Comparison of ENCODE assay signal across 1 cellular context in genomic region chr2:176103634-176104337, GRCh38.
TF ChIP-seq lines count a peak whose summit lies in the region.

No MANE protein-coding gene starts in this region.

TF ChIP-seq in K562, 482 proteins besides CTCF, POLR2A, EP300 and RAD21:
- peak; percentile 49 for TF ChIP-seq CBX2 (IDR thresholded peaks at IDR 0.05; ENCODE audit: insufficient read depth, low read length, poor library complexity, severe bottlenecking)
- TF ChIP-seq RNF2 (IDR thresholded peaks at IDR 0.05) = 0 out of 2 replicates have a peak, but pooled peaks have one; percentile 3
- TF ChIP-seq EP400 (IDR thresholded peaks at IDR 0.05) = no peak
